22 cellular contexts compared by ENCODE assay signal in genomic region chr10:52322323-52322722, GRCh38. TPM values are rescaled to one million over a fixed set of nuclear protein-coding genes. Genes with fewer than 3 reads are reported as not detected.
"Had no signal": no experiment of that assay in that cellular context is flagged by ENCODE, and none has a peak within 500 bp of the region (broad histone marks: within the 10 kb centered on the region; RNA-seq: fewer than 3 reads in every experiment).

No MANE protein-coding gene starts in this region.

- ATAC-seq: activated CD4-positive, alpha-beta T cell treated with anti-CD3 and anti-CD28 coated beads for 36 hours; activated T-helper 17 cell treated with anti-CD3 and anti-CD28 coated beads, Interleukin-2, amount 50 U/mL, for 72 hours; left ventricle myocardium superior; right lobe of liver; stimulated activated effector memory CD8-positive, alpha-beta T cell treated with anti-CD3 and anti-CD28 coated beads, Interleukin-12 subunit alpha, Interleukin-12 subunit beta, amount 100 ng/mL, for 72 hours; WTC11 had no signal

- H3K79me2 ChIP-seq: parathyroid adenoma had no signal

- H2AFZ ChIP-seq: parathyroid adenoma had no signal

- H3K4me3 ChIP-seq: right lobe of liver, stomach, suprapubic skin, transverse colon, uterus had no signal

- H3K27ac ChIP-seq: parathyroid adenoma, right lobe of liver, stomach, suprapubic skin, transverse colon, uterus had no signal

- H3K9me3 ChIP-seq: right lobe of liver, stomach, suprapubic skin, transverse colon, uterus had no signal

- H3K9ac ChIP-seq: parathyroid adenoma had no signal

- H3K4me1 ChIP-seq: parathyroid adenoma, right lobe of liver, stomach, suprapubic skin, transverse colon, uterus had no signal

- H3K36me3 ChIP-seq: right lobe of liver, stomach, suprapubic skin, transverse colon, uterus had no signal

- H3K27me3 ChIP-seq: right lobe of liver, stomach, suprapubic skin, transverse colon, uterus had no signal

- DNase-seq: activated CD4-positive, alpha-beta T cell treated with anti-CD3 and anti-CD28 coated beads for 36 hours; activated CD4-positive, alpha-beta T cell treated with anti-CD3 and anti-CD28 coated beads, Interleukin-2, amount 50 U/mL, for 4 hours; activated CD8-positive, alpha-beta memory T cell treated with anti-CD3 and anti-CD28 coated beads for 24 hours; activated CD8-positive, alpha-beta memory T cell treated with anti-CD3 and anti-CD28 coated beads, Interleukin-2, amount 50 U/mL, for 4 hours; activated T-cell treated with anti-CD3 and anti-CD28 coated beads, Interleukin-2, amount 50 U/mL, for 24 hours; cortex of kidney; erythroblast; foreskin melanocyte; kidney glomerular epithelial cell; left ventricle myocardium superior; right lobe of liver; small intestine; stimulated activated CD4-positive, alpha-beta T cell treated with anti-CD3 and anti-CD28 coated beads, Interleukin-2, amount 100 ng/mL, for 24 hours; stomach; T1000; transverse colon; uterus had no signal

RNA-seq across cellular contexts. Expression of gene DKK1, which starts 8.2 kb away (rescaled TPM):
- total RNA-seq: activated CD4-positive, alpha-beta T cell treated with anti-CD3 and anti-CD28 coated beads for 36 hours; activated T-helper 17 cell treated with anti-CD3 and anti-CD28 coated beads, Interleukin-2, amount 50 U/mL, for 72 hours; left ventricle myocardium superior; right lobe of liver had no signal
